7 cellular contexts compared by ENCODE assay signal in the genomic region with DNA sequence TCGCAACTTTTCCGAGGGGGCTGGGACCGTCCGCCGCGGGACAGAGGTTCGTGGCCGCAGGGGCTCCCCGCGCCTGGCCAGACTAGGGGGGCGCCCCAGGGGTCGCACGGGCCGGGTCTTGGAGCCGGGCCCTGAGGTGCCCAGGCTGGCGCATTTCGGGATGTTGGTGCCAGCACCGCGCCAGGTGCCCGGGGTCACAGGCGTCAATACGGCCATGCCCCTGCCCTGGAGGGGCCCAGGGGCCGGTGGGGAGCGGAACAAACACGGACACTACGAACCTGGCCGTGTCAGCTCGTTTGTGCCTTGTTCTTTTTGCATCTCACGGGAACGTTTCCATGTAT. TPM values are rescaled to one million over a fixed set of nuclear protein-coding genes. Genes with fewer than 3 reads are reported as not detected.
DNase-seq lines count a peak whose midpoint lies in the region; ATAC-seq and TF ChIP-seq lines count a peak whose summit lies in the region.

No MANE protein-coding gene starts in this region.

- H3K27me3 Mint-ChIP-seq in HFFc6 (ENCODE audit: insufficient read depth) = peaks cover 36% of the 10 kb centered on the region
- peaks cover 11% of the 10 kb centered on the region for H3K27me3 Mint-ChIP-seq in activated CD8-positive, alpha-beta T cell treated with anti-CD3 and anti-CD28 coated beads, Interleukin-2, amount 10 ng/mL, durations not matched to agents 7 days and 5 days (ENCODE audit: low read depth)

- H3K27ac Mint-ChIP-seq in HFFc6 = no peak overlapping the region
- peak overlapping the region; percentile 94 for H3K27ac Mint-ChIP-seq in activated CD8-positive, alpha-beta T cell treated with anti-CD3 and anti-CD28 coated beads, Interleukin-2, amount 10 ng/mL, durations not matched to agents 7 days and 5 days

- H3K4me1 ChIP-seq in iPS-15b (ENCODE audit: control insufficient read depth, insufficient read depth, low read length) (no peaks in the 10 kb centered on the region), stomach (peaks cover 14 to 35% (median 15%) of the 10 kb centered on the region in 4 donors)

- peaks cover 6% of the 10 kb centered on the region; the same call in 1 of the 2 replicates for H3K36me3 Mint-ChIP-seq in HFFc6 (ENCODE audit: low read depth)
- peaks cover 29% of the 10 kb centered on the region for H3K36me3 Mint-ChIP-seq in activated CD8-positive, alpha-beta T cell treated with anti-CD3 and anti-CD28 coated beads, Interleukin-2, amount 10 ng/mL, durations not matched to agents 7 days and 5 days (ENCODE audit: low read depth)

- TF ChIP-seq CTCF in HFFc6 (IDR thresholded peaks at IDR 0.05) (no peak), stomach (IDR thresholded peaks at IDR 0.05) (no peak)

- DNase-seq in HFFc6 (no peak), stomach (no peak), hypothalamus (lab: John Stamatoyannopoulos, UW) (no peak)
- DNase-seq in activated CD8-positive, alpha-beta T cell treated with anti-CD3 and anti-CD28 coated beads, Interleukin-2, amount 10 ng/mL, durations not matched to agents 7 days and 5 days = no peak

- POLR2A ChIA-PET in activated CD8-positive, alpha-beta T cell treated with anti-CD3 and anti-CD28 coated beads, Interleukin-2, amount 10 ng/mL, durations not matched to agents 7 days and 5 days (lab: Charles Lee) = interaction anchor here (1.8 kb wide), 1 partner anchor 41 kb away, joined by 8 read pairs; a partner anchor contains a TSS

- CTCF ChIA-PET in activated CD8-positive, alpha-beta T cell treated with anti-CD3 and anti-CD28 coated beads, Interleukin-2, amount 10 ng/mL, durations not matched to agents 7 days and 5 days (lab: Charles Lee) = interaction anchor here (1.3 to 1.5 kb wide), 3 partner anchors 9 to 97 kb away, joined by 3 to 4 read pairs (median 3); no protein-coding TSS in a partner anchor

- H3K4me3 Mint-ChIP-seq in HFFc6 = peak overlapping the region; percentile 52; the same call in 1 of the 2 replicates
- H3K4me3 Mint-ChIP-seq in activated CD8-positive, alpha-beta T cell treated with anti-CD3 and anti-CD28 coated beads, Interleukin-2, amount 10 ng/mL, durations not matched to agents 7 days and 5 days = peak overlapping the region; percentile 96

- H3K4me3 ChIP-seq in iPS-15b (ENCODE audit: low read depth, low read length) (peak overlapping the region; percentile 36), stomach (peak overlapping the region; percentile 50 to 57 (median 52))

- H3K4me1 Mint-ChIP-seq in HFFc6 (ENCODE audit: low read depth) = peaks cover 27% of the 10 kb centered on the region
- peaks cover 38% of the 10 kb centered on the region for H3K4me1 Mint-ChIP-seq in activated CD8-positive, alpha-beta T cell treated with anti-CD3 and anti-CD28 coated beads, Interleukin-2, amount 10 ng/mL, durations not matched to agents 7 days and 5 days (ENCODE audit: low read depth)

- 5 to 16% (median 8%) methylated on average over 12 to 30 of the region's 30 CpGs for WGBS in stomach, 5 donors

- no peak for TF ChIP-seq EP300 in stomach (IDR thresholded peaks at IDR 0.05)

- ATAC-seq in activated CD8-positive, alpha-beta T cell treated with anti-CD3 and anti-CD28 coated beads, Interleukin-2, amount 10 ng/mL, durations not matched to agents 7 days and 5 days = peak; percentile 15
- ATAC-seq in HG03135 (IDR thresholded peaks at IDR 0.05; ENCODE audit: unreplicated experiment) (no peak), GM21737 (IDR thresholded peaks at IDR 0.05; ENCODE audit: unreplicated experiment) (no peak)

- H3K27ac ChIP-seq in stomach = peak overlapping the region; percentile 21 to 78 (median 65)

- H3K27me3 ChIP-seq in iPS-15b (ENCODE audit: control insufficient read depth, insufficient read depth, low read length) (peaks cover 31% of the 10 kb centered on the region), stomach (peaks cover 8 to 70% (median 25%) of the 10 kb centered on the region in 3 donors)

- intact Hi-C loops in stomach (cut with DNase I; ENCODE audit: low total_unique reads) = no loop called here

- peaks cover 3% of the 10 kb centered on the region; the same call in 1 of the 2 replicates for H3K9me3 Mint-ChIP-seq in HFFc6
- no peaks in the 10 kb centered on the region for H3K9me3 Mint-ChIP-seq in activated CD8-positive, alpha-beta T cell treated with anti-CD3 and anti-CD28 coated beads, Interleukin-2, amount 10 ng/mL, durations not matched to agents 7 days and 5 days (ENCODE audit: insufficient read depth)

- H3K9me3 ChIP-seq in iPS-15b (ENCODE audit: control insufficient read depth, insufficient read depth, low read length) (no peaks in the 10 kb centered on the region), stomach (no peaks in the 10 kb centered on the region)

- peaks cover 2% of the 10 kb centered on the region for H3K36me3 ChIP-seq in iPS-15b (ENCODE audit: control insufficient read depth, insufficient read depth, low read length)
- no peaks in the 10 kb centered on the region for H3K36me3 ChIP-seq in stomach

- TF ChIP-seq POLR2A in stomach (IDR thresholded peaks at IDR 0.05) = no peak

- H3K9ac ChIP-seq in iPS-15b (ENCODE audit: low read depth, low read length) = no peak overlapping the region

RNA-seq across cellular contexts. Expression of a gene that starts 0.4 kb away (rescaled TPM):
- total RNA-seq in HFFc6 (2021; fragmentation: NEBNext Ultra II Directional; extraction: Animal tissue kit (Norgen Biotek cat#: 25700)) = under 1 TPM in 4 of 6 experiments, not detected in 2; 0.25 to 0.46 (median 0.42) TPM
- 10 to 100 TPM; 18.2 to 22.1 TPM for total RNA-seq in activated CD8-positive, alpha-beta T cell treated with anti-CD3 and anti-CD28 coated beads, Interleukin-2, amount 10 ng/mL, durations not matched to agents 7 days and 5 days
- 1 to 10 TPM in 2 of 5 donors, not detected in 3; 2.4 to 7.7 TPM for total RNA-seq in stomach
- polyA plus RNA-seq in stomach = 1 to 10 TPM in 2 of 3 donors, under 1 TPM in 1; 0.75 to 2.1 (median 1.1) TPM

RNA-seq across cellular contexts. Expression of a gene that starts 40.8 kb away (rescaled TPM):
- total RNA-seq in HFFc6 (2021; fragmentation: NEBNext Ultra II Directional; extraction: Animal tissue kit (Norgen Biotek cat#: 25700)) = 10 to 100 TPM; 62.2 to 74.8 (median 69.4) TPM
- total RNA-seq in activated CD8-positive, alpha-beta T cell treated with anti-CD3 and anti-CD28 coated beads, Interleukin-2, amount 10 ng/mL, durations not matched to agents 7 days and 5 days = 10 to 100 TPM; 67.4 to 70.9 TPM
- total RNA-seq in stomach = 10 to 100 TPM; 41.5 to 94.4 (median 61.8) TPM
- 10 to 100 TPM; 13.2 to 34.1 (median 20.3) TPM for polyA plus RNA-seq in stomach
